Comparison of ENCODE assay signal across 10 cellular contexts in the genomic region with DNA sequence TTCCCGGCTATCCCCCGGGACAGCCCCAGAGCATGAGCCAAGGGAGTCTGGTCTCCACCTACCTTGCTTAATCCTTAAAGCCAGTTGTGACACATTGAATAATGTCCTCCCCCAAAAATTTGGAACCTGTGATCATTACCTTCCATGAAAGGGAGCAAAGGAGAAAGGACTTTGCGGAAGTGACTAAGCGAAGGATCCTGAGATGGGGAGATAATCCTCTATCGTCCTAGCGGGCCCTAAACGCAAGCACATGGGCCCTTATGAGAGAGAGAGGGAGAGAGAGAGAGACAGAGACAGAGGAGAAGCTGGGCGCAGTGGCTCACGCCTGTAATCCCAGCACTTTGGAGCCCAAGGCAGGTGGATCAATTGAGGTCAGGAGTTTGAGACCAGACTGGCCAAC. TPM values are rescaled to one million over a fixed set of nuclear protein-coding genes. Genes with fewer than 3 reads are reported as not detected.
"Had no signal": no experiment of that assay in that cellular context is flagged by ENCODE, and none has a peak within 500 bp of the region (broad histone marks: within the 10 kb centered on the region; RNA-seq: fewer than 3 reads in every experiment).

No MANE protein-coding gene starts in this region.

- DNase-seq: IMR-90, KBM-7, KG1 had no signal

- H3K27ac ChIP-seq: HL-60, KMS-11 had no signal

- FAIRE-seq: HepG2, HTR-8/SVneo had no signal

- H3K4me2 ChIP-seq: KMS-11 had no signal

- H3K9ac ChIP-seq: KMS-11 had no signal

- ATAC-seq: HepG2 had no signal

RNA-seq across cellular contexts. Expression of gene SPPL2C, which starts 9.5 kb away (rescaled TPM):
- total RNA-seq: HepG2, HT-29, HT1080, IMR-90 had no signal
- polyA plus RNA-seq: HepG2, IgD-negative memory B cell, IMR-90 had no signal

RNA-seq across cellular contexts. Expression of gene MAPT, which starts 40.1 kb away (rescaled TPM):
- polyA plus RNA-seq: IgD-negative memory B cell had no signal
